ENCODE assay signal across 37 cellular contexts in genomic region chr2:126304147-126304546, GRCh38.
"Had no signal": no experiment of that assay in that cellular context is flagged by ENCODE, and none has a peak within 500 bp of the region (broad histone marks: within the 10 kb centered on the region; RNA-seq: fewer than 3 reads in every experiment).

No MANE protein-coding gene starts in this region.

- H3K4me3 Mint-ChIP-seq: activated B cell treated with CpG ODN at 0.5 μM for 24 hours; activated CD4-positive, alpha-beta memory T cell treated with anti-CD3 and anti-CD28 coated beads for 36 hours; activated CD4-positive, alpha-beta T cell treated with anti-CD3 and anti-CD28 coated beads, Interleukin-2, amount 10 ng/mL, durations not matched to agents 24 days and 14 days; activated CD8-positive, alpha-beta T cell treated with anti-CD3 and anti-CD28 coated beads for 36 hours; activated naive CD4-positive, alpha-beta T cell treated with anti-CD3 and anti-CD28 coated beads for 36 hours; activated naive CD8-positive, alpha-beta T cell treated with anti-CD3 and anti-CD28 coated beads for 36 hours; activated T-cell treated with anti-CD3 and anti-CD28 coated beads, Interleukin-2, amount 50 U/mL, for 4 hours; activated T-cell treated with anti-CD3 and anti-CD28 coated beads, Interleukin-2, amount 50 U/mL, for 72 hours; activated T-helper 1 cell treated with anti-CD3 and anti-CD28 coated beads, Interleukin-12 subunit alpha, Interleukin-12 subunit beta, Interleukin-2, Interleukin-4 antibody, amounts not matched to agents 30 ng/mL and 10 ng/mL and 1 ng/mL, durations not matched to agents 14 hours and 24 hours and 36 hours; activated T-helper 17 cell treated with anti-CD3 and anti-CD28 coated beads, Interleukin-2, amount 50 U/mL, for 72 hours; brain; central memory CD8-positive, alpha-beta T cell; T-cell; T-helper 17 cell had no signal

- H3K36me3 ChIP-seq: adrenal gland, cardiac muscle cell had no signal

- H3K27ac Mint-ChIP-seq: activated B cell treated with CpG ODN at 0.5 μM for 24 hours; activated CD4-positive, alpha-beta memory T cell treated with anti-CD3 and anti-CD28 coated beads for 36 hours; activated CD4-positive, alpha-beta T cell treated with anti-CD3 and anti-CD28 coated beads, Interleukin-2, amount 10 ng/mL, durations not matched to agents 24 days and 14 days; activated CD8-positive, alpha-beta T cell treated with anti-CD3 and anti-CD28 coated beads for 36 hours; activated naive CD4-positive, alpha-beta T cell treated with anti-CD3 and anti-CD28 coated beads for 36 hours; activated naive CD4-positive, alpha-beta T cell treated with anti-CD3 and anti-CD28 coated beads, Interleukin-2, amount 50 U/mL, for 72 hours; activated naive CD8-positive, alpha-beta T cell treated with anti-CD3 and anti-CD28 coated beads for 36 hours; activated T-cell treated with anti-CD3 and anti-CD28 coated beads, Interleukin-2, amount 50 U/mL, for 72 hours; activated T-helper 1 cell treated with anti-CD3 and anti-CD28 coated beads, Interleukin-12 subunit alpha, Interleukin-12 subunit beta, Interleukin-2, Interleukin-4 antibody, amounts not matched to agents 30 ng/mL and 10 ng/mL and 1 ng/mL, durations not matched to agents 14 hours and 24 hours and 36 hours; activated T-helper 17 cell treated with anti-CD3 and anti-CD28 coated beads, Interleukin-2, amount 50 U/mL, for 72 hours; brain; T-cell; T-helper 17 cell had no signal

- ATAC-seq: activated CD8-positive, alpha-beta T cell treated with anti-CD3 and anti-CD28 coated beads for 36 hours; activated naive CD4-positive, alpha-beta T cell treated with anti-CD3 and anti-CD28 coated beads, Interleukin-2, amount 50 U/mL, for 72 hours; activated T-cell treated with anti-CD3 and anti-CD28 coated beads, Interleukin-2, amount 50 U/mL, for 4 hours; activated T-cell treated with anti-CD3 and anti-CD28 coated beads, Interleukin-2, amount 50 U/mL, for 72 hours; activated T-helper 17 cell treated with anti-CD3 and anti-CD28 coated beads, Interleukin-2, amount 50 U/mL, for 72 hours; T-cell; T-helper 17 cell had no signal

- H3K27ac ChIP-seq: adrenal gland, cardiac muscle cell, VCaP had no signal

- H3K4me1 ChIP-seq: adrenal gland had no signal

- H3K36me3 Mint-ChIP-seq: activated CD4-positive, alpha-beta memory T cell treated with anti-CD3 and anti-CD28 coated beads for 36 hours; activated naive CD4-positive, alpha-beta T cell treated with anti-CD3 and anti-CD28 coated beads, Interleukin-2, amount 50 U/mL, for 72 hours; activated naive CD8-positive, alpha-beta T cell treated with anti-CD3 and anti-CD28 coated beads for 36 hours; brain; T-cell had no signal

- H3K9me3 ChIP-seq: adrenal gland had no signal

- FAIRE-seq: astrocyte, bronchial epithelial cell, TTC549 had no signal

- H3K9me3 Mint-ChIP-seq: activated B cell treated with CpG ODN at 0.5 μM for 24 hours; activated CD4-positive, alpha-beta memory T cell treated with anti-CD3 and anti-CD28 coated beads for 36 hours; activated CD4-positive, alpha-beta T cell treated with anti-CD3 and anti-CD28 coated beads, Interleukin-2, amount 10 ng/mL, durations not matched to agents 24 days and 14 days; activated CD8-positive, alpha-beta T cell treated with anti-CD3 and anti-CD28 coated beads for 36 hours; activated naive CD4-positive, alpha-beta T cell treated with anti-CD3 and anti-CD28 coated beads for 36 hours; activated naive CD4-positive, alpha-beta T cell treated with anti-CD3 and anti-CD28 coated beads, Interleukin-2, amount 50 U/mL, for 72 hours; activated naive CD8-positive, alpha-beta T cell treated with anti-CD3 and anti-CD28 coated beads for 36 hours; activated T-cell treated with anti-CD3 and anti-CD28 coated beads, Interleukin-2, amount 50 U/mL, for 4 hours; activated T-cell treated with anti-CD3 and anti-CD28 coated beads, Interleukin-2, amount 50 U/mL, for 72 hours; activated T-helper 1 cell treated with anti-CD3 and anti-CD28 coated beads, Interleukin-12 subunit alpha, Interleukin-12 subunit beta, Interleukin-2, Interleukin-4 antibody, amounts not matched to agents 30 ng/mL and 10 ng/mL and 1 ng/mL, durations not matched to agents 14 hours and 24 hours and 36 hours; activated T-helper 17 cell treated with anti-CD3 and anti-CD28 coated beads, Interleukin-2, amount 50 U/mL, for 72 hours; brain; central memory CD8-positive, alpha-beta T cell; T-cell had no signal

- H3K4me3 ChIP-seq: adrenal gland, cardiac muscle cell had no signal

- DNase-seq: activated B cell treated with CpG ODN at 0.5 μM for 24 hours; activated CD4-positive, alpha-beta memory T cell treated with anti-CD3 and anti-CD28 coated beads for 36 hours; activated CD4-positive, alpha-beta T cell treated with anti-CD3 and anti-CD28 coated beads for 4 hours; activated CD4-positive, alpha-beta T cell treated with anti-CD3 and anti-CD28 coated beads, Interleukin-2, amount 10 ng/mL, durations not matched to agents 24 days and 14 days; activated CD4-positive, alpha-beta T cell treated with anti-CD3 and anti-CD28 coated beads, Interleukin-2, amount 50 U/mL, for 1 hour; activated CD4-positive, alpha-beta T cell treated with anti-CD3 and anti-CD28 coated beads, Interleukin-2, amount 50 U/mL, for 4 hours; activated CD4-positive, CD25-positive, alpha-beta regulatory T cell treated with anti-CD3 and anti-CD28 coated beads, Interleukin-2, amount 50 U/mL, for 72 hours; activated CD8-positive, alpha-beta memory T cell treated with anti-CD3 and anti-CD28 coated beads, Interleukin-2, amount 50 U/mL, for 4 hours; activated CD8-positive, alpha-beta T cell treated with anti-CD3 and anti-CD28 coated beads for 36 hours; activated effector memory CD4-positive, alpha-beta T cell treated with anti-CD3 and anti-CD28 coated beads, Interleukin-2, amount 50 U/mL, for 16 hours; activated gamma-delta T cell treated with Interleukin-2 at 50 U/mL for 16 hours; activated naive CD4-positive, alpha-beta T cell; activated naive CD4-positive, alpha-beta T cell treated with anti-CD3 and anti-CD28 coated beads for 36 hours; activated naive CD4-positive, alpha-beta T cell treated with anti-CD3 and anti-CD28 coated beads, Interleukin-2, amount 50 U/mL, for 16 hours; activated naive CD8-positive, alpha-beta T cell treated with anti-CD3 and anti-CD28 coated beads for 36 hours; activated T-cell treated with anti-CD3 and anti-CD28 coated beads for 4 hours; activated T-cell treated with anti-CD3 and anti-CD28 coated beads, Interleukin-2, amount 50 U/mL, for 1 hour; activated T-cell treated with anti-CD3 and anti-CD28 coated beads, Interleukin-2, amount 50 U/mL, for 4 hours; activated T-cell treated with anti-CD3 and anti-CD28 coated beads, Interleukin-2, amount 50 U/mL, for 72 hours; adrenal gland; amniotic stem cell; aorta; caudate nucleus; cerebellar nuclear complex; SW 1271; T-cell; T-helper 17 cell had no signal

- H3K27me3 ChIP-seq: adrenal gland, cardiac muscle cell had no signal

- H3K4me1 Mint-ChIP-seq: activated B cell treated with CpG ODN at 0.5 μM for 24 hours; activated CD4-positive, alpha-beta T cell treated with anti-CD3 and anti-CD28 coated beads, Interleukin-2, amount 10 ng/mL, durations not matched to agents 24 days and 14 days; central memory CD8-positive, alpha-beta T cell; T-cell; T-helper 17 cell had no signal

- H3K27me3 Mint-ChIP-seq: activated B cell treated with CpG ODN at 0.5 μM for 24 hours; activated CD4-positive, alpha-beta memory T cell treated with anti-CD3 and anti-CD28 coated beads for 36 hours; activated CD4-positive, alpha-beta T cell treated with anti-CD3 and anti-CD28 coated beads, Interleukin-2, amount 10 ng/mL, durations not matched to agents 24 days and 14 days; activated naive CD8-positive, alpha-beta T cell treated with anti-CD3 and anti-CD28 coated beads for 36 hours; activated T-helper 17 cell treated with anti-CD3 and anti-CD28 coated beads, Interleukin-2, amount 50 U/mL, for 72 hours; central memory CD8-positive, alpha-beta T cell had no signal
